Comparison of ENCODE assay signal across 8 cellular contexts in the genomic region with DNA sequence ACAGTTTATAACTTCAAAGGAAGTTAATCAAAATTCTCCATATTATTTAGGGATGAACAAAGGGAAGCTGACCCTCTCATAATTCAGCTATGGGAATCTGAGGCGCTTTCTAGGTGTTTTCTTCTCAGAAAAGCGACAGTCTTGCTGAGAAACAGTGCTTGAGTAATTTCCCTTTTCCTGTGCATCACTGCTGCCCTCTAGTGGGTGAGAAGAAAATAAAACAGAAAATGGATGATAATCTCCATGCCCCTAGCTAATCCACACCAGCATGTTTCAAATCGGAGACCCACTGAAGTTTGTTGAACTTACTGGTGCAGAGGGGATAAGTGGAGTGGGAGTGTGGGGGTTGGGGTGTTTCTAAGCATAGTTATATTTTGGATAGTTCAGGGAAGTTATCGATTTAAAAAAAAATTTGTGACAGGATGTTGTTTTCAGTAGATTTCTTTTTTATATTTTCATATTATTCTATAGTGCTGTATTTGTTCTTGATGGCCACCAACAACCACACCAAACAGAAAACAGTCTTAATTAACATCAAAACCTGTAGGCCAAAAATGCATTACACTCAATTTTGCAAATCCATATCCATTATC. TPM values are rescaled to one million over a fixed set of nuclear protein-coding genes. Genes with fewer than 3 reads are reported as not detected.
DNase-seq lines count a peak whose midpoint lies in the region; ATAC-seq and TF ChIP-seq lines count a peak whose summit lies in the region.

No MANE protein-coding gene starts in this region.

- no peak overlapping the region for H3K27ac ChIP-seq in esophagus muscularis mucosa (replicated peaks in 1 of 4)

- POLR2A ChIA-PET in Caco-2 (lab: Charles Lee): no interaction called here

- H3K27me3 Mint-ChIP-seq in Caco-2 (ENCODE audit: insufficient read depth, unreplicated experiment) (peaks cover 5% of the 10 kb centered on the region), T-helper 17 cell (no peaks in the 10 kb centered on the region)
- no peaks in the 10 kb centered on the region for H3K27me3 Mint-ChIP-seq in natural killer cell treated with Interleukin-12 subunit alpha and Interleukin-12 subunit beta and Interleukin-15 and Interleukin-18, amount 100 ng/mL, for 72 hours

- CTCF ChIA-PET in Caco-2 (lab: Charles Lee): interaction anchor here (0.9 to 2.1 kb wide), 10 partner anchors 8 to 353 kb away, joined by 3 to 16 read pairs (median 4); partner anchors contain the start of gene ZC3H13

- no peaks in the 10 kb centered on the region for H3K36me3 ChIP-seq in Caco-2 (ENCODE audit: control insufficient read depth, insufficient read depth, low read length)
- no peaks in the 10 kb centered on the region for H3K36me3 ChIP-seq in esophagus muscularis mucosa

- no peak for TF ChIP-seq EP300 in esophagus muscularis mucosa (IDR thresholded peaks at IDR 0.05)

- intact Hi-C loops in Caco-2 (cut with micrococcal nuclease; ENCODE audit: unreplicated experiment) (loop anchor here (1.0 to 5.0 kb wide), 5 partner anchors 13 to 353 kb away; no protein-coding TSS in a partner anchor), esophagus muscularis mucosa (cut with DNase I) (loop anchor here (10.0 kb wide), 1 partner anchor 646 kb away; no protein-coding TSS in a partner anchor), lower leg skin (cut with DNase I; ENCODE audit: low total_unique reads) (no loop called here)

- TF ChIP-seq POLR2A in esophagus muscularis mucosa (IDR thresholded peaks at IDR 0.05; ENCODE audit: low read depth): no peak
- no peak for TF ChIP-seq POLR2A in lower leg skin (IDR thresholded peaks at IDR 0.05)

- H3K4me1 Mint-ChIP-seq in Caco-2 (ENCODE audit: low read depth, unreplicated experiment): no peaks in the 10 kb centered on the region
- peaks cover 48% of the 10 kb centered on the region for H3K4me1 Mint-ChIP-seq in T-helper 17 cell
- H3K4me1 Mint-ChIP-seq in natural killer cell treated with Interleukin-12 subunit alpha and Interleukin-12 subunit beta and Interleukin-15 and Interleukin-18, amount 100 ng/mL, for 72 hours (ENCODE audit: low read depth in 2 of 2): peaks cover 53 to 64% of the 10 kb centered on the region in 2 donors

- H3K27ac Mint-ChIP-seq in Caco-2 (ENCODE audit: unreplicated experiment) (no peak overlapping the region), T-helper 17 cell (peak overlapping the region; percentile 97)
- H3K27ac Mint-ChIP-seq in natural killer cell treated with Interleukin-12 subunit alpha and Interleukin-12 subunit beta and Interleukin-15 and Interleukin-18, amount 100 ng/mL, for 72 hours: peak overlapping the region; percentile 81 to 94

- no peaks in the 10 kb centered on the region for H3K4me1 ChIP-seq in Caco-2
- H3K4me1 ChIP-seq in esophagus muscularis mucosa: peaks cover 0 to 6% (median 0%) of the 10 kb centered on the region in 4 donors

- no TSS peak for BruUV-seq in Caco-2 (replicated peaks; lab: Mats Ljungman, UMichigan)

- 35% methylated on average over 4 of the region's 4 CpGs for WGBS in esophagus muscularis mucosa
- 22 to 27% methylated on average over 4 of the region's 4 CpGs for WGBS in lower leg skin, 2 donors

- H3K9me3 ChIP-seq in Caco-2 (no peaks in the 10 kb centered on the region), T-helper 17 cell (ENCODE audit: control insufficient read depth, low read length, poor library complexity, severe bottlenecking) (no peaks in the 10 kb centered on the region), esophagus muscularis mucosa (no peaks in the 10 kb centered on the region)

- H3K27me3 ChIP-seq in Caco-2 (replicated peaks; ENCODE audit: control insufficient read depth, insufficient read depth, low read length) (no peaks in the 10 kb centered on the region), esophagus muscularis mucosa (peaks cover 0 to 5% (median 0%) of the 10 kb centered on the region in 4 donors)

- H3K9me3 Mint-ChIP-seq in Caco-2 (ENCODE audit: unreplicated experiment): no peaks in the 10 kb centered on the region
- H3K9me3 Mint-ChIP-seq in natural killer cell treated with Interleukin-12 subunit alpha and Interleukin-12 subunit beta and Interleukin-15 and Interleukin-18, amount 100 ng/mL, for 72 hours: no peaks in the 10 kb centered on the region

- DNase-seq in Caco-2 (peak in 1 of 2 experiments; percentile 57), GM19240 (ENCODE audit: insufficient read length, low spot score) (peak; percentile 48), NCI-H1092 treated with DMSO at 0.1 percent for 48 hours (lab: John Stamatoyannopoulos, UW) (peak; percentile 19), T-helper 17 cell (no peak), esophagus muscularis mucosa (ENCODE audit: extremely low spot score) (no peak), lower leg skin (ENCODE audit: low spot score in 2 of 2) (no peak)
- peak; percentile 79 for DNase-seq in natural killer cell treated with Interleukin-12 subunit alpha and Interleukin-12 subunit beta and Interleukin-15 and Interleukin-18, amount 100 ng/mL, for 72 hours (ENCODE audit: low spot score)
- DNase-seq in activated CD4-positive, CD25-positive, alpha-beta regulatory T cell treated with anti-CD3 and anti-CD28 coated beads, Interleukin-2, amount 50 U/mL, for 72 hours: no peak

- H3K36me3 Mint-ChIP-seq in Caco-2 (ENCODE audit: insufficient read depth, unreplicated experiment): peaks cover 6% of the 10 kb centered on the region
- H3K36me3 Mint-ChIP-seq in T-helper 17 cell (ENCODE audit: low read depth): peaks cover 7% of the 10 kb centered on the region
- peaks cover 60% of the 10 kb centered on the region for H3K36me3 Mint-ChIP-seq in natural killer cell treated with Interleukin-12 subunit alpha and Interleukin-12 subunit beta and Interleukin-15 and Interleukin-18, amount 100 ng/mL, for 72 hours

- H3K4me3 Mint-ChIP-seq in Caco-2 (ENCODE audit: unreplicated experiment) (no peak overlapping the region), T-helper 17 cell (peak overlapping the region; percentile 78)
- peak overlapping the region; percentile 82 for H3K4me3 Mint-ChIP-seq in natural killer cell treated with Interleukin-12 subunit alpha and Interleukin-12 subunit beta and Interleukin-15 and Interleukin-18, amount 100 ng/mL, for 72 hours

- peak; percentile 82 for ATAC-seq in T-helper 17 cell
- ATAC-seq in natural killer cell treated with Interleukin-12 subunit alpha and Interleukin-12 subunit beta and Interleukin-15 and Interleukin-18, amount 100 ng/mL, for 72 hours: peak; percentile 63 to 72

- no peak overlapping the region for H3K4me3 ChIP-seq in Caco-2 (ENCODE audit: low read depth, low read length)
- H3K4me3 ChIP-seq in esophagus muscularis mucosa: no peak overlapping the region
- no peak overlapping the region for H3K4me3 ChIP-seq in lower leg skin (ENCODE audit: low read depth, poor library complexity, severe bottlenecking)

- peak; percentile 77 to 91 for TF ChIP-seq CTCF in Caco-2 (IDR thresholded peaks at IDR 0.05; ENCODE audit: insufficient read depth in 1 of 2, low read depth in 1 of 2, low read length in 1 of 2, severe bottlenecking in 1 of 2, unreplicated experiment in 1 of 2)
- TF ChIP-seq CTCF in esophagus muscularis mucosa (IDR thresholded peaks at IDR 0.05): peak; percentile 60 to 78 (median 67)
- TF ChIP-seq CTCF in lower leg skin (IDR thresholded peaks at IDR 0.05): peak in 1 of 3 donors; percentile 37

RNA-seq across cellular contexts. Expression of gene LCP1, which starts 21.4 kb away (rescaled TPM):
- total RNA-seq in Caco-2 (2022): 32.1 and 37.8 TPM in 2 replicates
- total RNA-seq in T-helper 17 cell: 100 to 1,000 TPM; 485 to 528 TPM
- total RNA-seq in esophagus muscularis mucosa: 10 to 100 TPM; 11.9 to 54.7 (median 16.6) TPM
- 1,000 to 10,000 TPM in 1 of 2 donors, 100 to 1,000 TPM in 1; 844 to 1,356 TPM for total RNA-seq in natural killer cell treated with Interleukin-12 subunit alpha and Interleukin-12 subunit beta and Interleukin-15 and Interleukin-18, amount 100 ng/mL, for 72 hours
- total RNA-seq in lower leg skin: 10 to 100 TPM; 21.7 to 45.4 (median 39.0) TPM

RNA-seq across cellular contexts. Expression of gene LRRC63, which starts 51.2 kb away (rescaled TPM):
- not detected in 2 replicates for total RNA-seq in Caco-2 (2022)
- under 1 TPM; 0.39 to 0.60 TPM for total RNA-seq in T-helper 17 cell
- under 1 TPM in 1 of 4 donors, not detected in 3; 0.19 TPM for total RNA-seq in esophagus muscularis mucosa
- under 1 TPM; 0.42 to 0.59 TPM for total RNA-seq in natural killer cell treated with Interleukin-12 subunit alpha and Interleukin-12 subunit beta and Interleukin-15 and Interleukin-18, amount 100 ng/mL, for 72 hours
- not detected for total RNA-seq in lower leg skin

RNA-seq across cellular contexts. Expression of gene CPB2, which starts 55.7 kb away (rescaled TPM):
- 0.18 TPM in 1 of 2 replicates, not detected in the other for total RNA-seq in Caco-2 (2022)
- total RNA-seq in T-helper 17 cell: not detected
- total RNA-seq in esophagus muscularis mucosa: not detected
- total RNA-seq in natural killer cell treated with Interleukin-12 subunit alpha and Interleukin-12 subunit beta and Interleukin-15 and Interleukin-18, amount 100 ng/mL, for 72 hours: not detected
- under 1 TPM in 3 of 4 donors, not detected in 1; 0.25 to 0.42 (median 0.29) TPM for total RNA-seq in lower leg skin

Comparison
In these comparisons a context has a peak if more than half of its experiments do, and no peak if none do; other contexts are left out.
1. DNase-seq: peak in GM19240 (single experiment), NCI-H1092 treated with DMSO at 0.1 percent for 48 hours (single experiment) and natural killer cell treated with Interleukin-12 subunit alpha and Interleukin-12 subunit beta and Interleukin-15 and Interleukin-18, amount 100 ng/mL, for 72 hours (single experiment); none in T-helper 17 cell (0 of 3), esophagus muscularis mucosa (single experiment), lower leg skin (0 of 2) and activated CD4-positive, CD25-positive, alpha-beta regulatory T cell treated with anti-CD3 and anti-CD28 coated beads, Interleukin-2, amount 50 U/mL, for 72 hours (single experiment).
2. RNA of gene LCP1, which starts 21.4 kb away (total RNA-seq): 844 to 1,356 TPM in natural killer cell treated with Interleukin-12 subunit alpha and Interleukin-12 subunit beta and Interleukin-15 and Interleukin-18, amount 100 ng/mL, for 72 hours and 485 to 528 TPM in T-helper 17 cell; 21.7 to 45.4 TPM in lower leg skin, 32.1 to 37.8 TPM in Caco-2 and 11.9 to 54.7 TPM in esophagus muscularis mucosa; every median in the first group is over 4 times any median in the second.